ENCODE assay signal across 8 cellular contexts in genomic region chr10:6275022-6275997, GRCh38.
A peak's percentile ranks its signal among the peaks of the same experiment; 100 is the strongest.
DNase-seq lines count a peak whose midpoint lies in the region; ATAC-seq and TF ChIP-seq lines count a peak whose summit lies in the region.

No MANE protein-coding gene starts in this region.

- TF ChIP-seq CTCF in choroid plexus epithelial cell (conservative IDR thresholded peaks at IDR 0.05; ENCODE audit: low read depth, low read length) (peak; percentile 28), liver (IDR thresholded peaks at IDR 0.05; ENCODE audit: low read depth, low read length, missing input control) (no peak)

- H3K27me3 ChIP-seq in BLaER1 (no peaks in the 10 kb centered on the region), liver (ENCODE audit: control insufficient read depth in 4 of 4, insufficient read depth in 4 of 4, low read length in 3 of 4) (no peaks in the 10 kb centered on the region)

- WGBS in liver, result 79% methylated on average over 29 of the region's 29 CpGs

- POLR2A ChIA-PET in activated CD4-positive, alpha-beta T cell treated with anti-CD3 and anti-CD28 coated beads, Interleukin-2, amount 10 ng/mL, durations not matched to agents 7 days and 5 days (lab: Charles Lee), result interaction anchor here (0.5 to 0.9 kb wide), 4 partner anchors 53 to 238 kb away, joined by 3 to 9 read pairs (median 4); no protein-coding TSS in a partner anchor

- H3K27ac ChIP-seq in BLaER1 (no peak overlapping the region), liver (ENCODE audit: low read depth in 1 of 2, low read length in 2 of 2) (peak overlapping the region; percentile 61 to 74)

- H4K20me1 ChIP-seq in BLaER1, result no peaks in the 10 kb centered on the region

- H3K36me3 ChIP-seq in BLaER1, result peaks cover 6% of the 10 kb centered on the region; the same call in 1 of the 2 replicates
- no peaks in the 10 kb centered on the region for H3K36me3 ChIP-seq in liver (ENCODE audit: control insufficient read depth in 4 of 4, insufficient read depth in 3 of 4, low read depth in 1 of 4, low read length in 3 of 4)

- peaks cover 76% of the 10 kb centered on the region for H3K4me1 Mint-ChIP-seq in activated CD4-positive, alpha-beta T cell treated with anti-CD3 and anti-CD28 coated beads, Interleukin-2, amount 10 ng/mL, durations not matched to agents 7 days and 5 days

- no peaks in the 10 kb centered on the region for H3K27me3 Mint-ChIP-seq in activated CD4-positive, alpha-beta T cell treated with anti-CD3 and anti-CD28 coated beads, Interleukin-2, amount 10 ng/mL, durations not matched to agents 7 days and 5 days

- peak in 1 of 2 donors; percentile 34 for TF ChIP-seq RAD21 in liver (IDR thresholded peaks at IDR 0.05)

- H3K4me3 Mint-ChIP-seq in activated CD4-positive, alpha-beta T cell treated with anti-CD3 and anti-CD28 coated beads, Interleukin-2, amount 10 ng/mL, durations not matched to agents 7 days and 5 days, result peak overlapping the region; percentile 63

- CTCF ChIA-PET in activated CD4-positive, alpha-beta T cell treated with anti-CD3 and anti-CD28 coated beads, Interleukin-2, amount 10 ng/mL, durations not matched to agents 7 days and 5 days (lab: Charles Lee), result interaction anchor here (0.6 to 3.0 kb wide), 10 partner anchors 11 to 73 kb away, joined by 3 to 11 read pairs (median 4); partner anchors contain the start of gene PFKFB3

- H3K4me1 ChIP-seq in BLaER1 (peaks cover 20% of the 10 kb centered on the region), liver (ENCODE audit: control insufficient read depth in 4 of 4, insufficient read depth in 4 of 4, low read length in 3 of 4) (peaks cover 5 to 34% (median 19%) of the 10 kb centered on the region in 4 donors)

- peaks cover 5% of the 10 kb centered on the region for H3K9me3 Mint-ChIP-seq in activated CD4-positive, alpha-beta T cell treated with anti-CD3 and anti-CD28 coated beads, Interleukin-2, amount 10 ng/mL, durations not matched to agents 7 days and 5 days

- peaks cover 40% of the 10 kb centered on the region for H3K36me3 Mint-ChIP-seq in activated CD4-positive, alpha-beta T cell treated with anti-CD3 and anti-CD28 coated beads, Interleukin-2, amount 10 ng/mL, durations not matched to agents 7 days and 5 days (ENCODE audit: low read depth)

- in situ Hi-C loops in KBM-7 (cut with MboI; ENCODE audit: low pct_unique_long_range_greater_than_20kb, low sequenced_read_pairs), result no loop called here

- peak; percentile 58 for ATAC-seq in GM21367 (IDR thresholded peaks at IDR 0.05; ENCODE audit: unreplicated experiment)

- H3K27ac Mint-ChIP-seq in activated CD4-positive, alpha-beta T cell treated with anti-CD3 and anti-CD28 coated beads, Interleukin-2, amount 10 ng/mL, durations not matched to agents 7 days and 5 days, result peak overlapping the region; percentile 95

- H3K4me2 ChIP-seq in BLaER1, result peak overlapping the region; percentile 35

- H3K9me3 ChIP-seq in BLaER1 (peaks cover 16% of the 10 kb centered on the region; the same call in 1 of the 2 replicates), liver (ENCODE audit: control insufficient read depth in 4 of 4, low read length in 3 of 4) (no peaks in the 10 kb centered on the region)

- H3K4me3 ChIP-seq in BLaER1, result no peak overlapping the region
- peak overlapping the region; percentile 52 for H3K4me3 ChIP-seq in choroid plexus epithelial cell (ENCODE audit: low read depth, low read length)
- no peak overlapping the region for H3K4me3 ChIP-seq in liver (ENCODE audit: low read depth in 1 of 3, low read length in 3 of 3)

- H3K9ac ChIP-seq in BLaER1 (no peak overlapping the region), liver (ENCODE audit: low read depth in 1 of 2, low read length in 2 of 2) (no peak overlapping the region)

- DNase-seq in KBM-7, result peak; percentile 81
- DNase-seq in activated CD4-positive, alpha-beta T cell treated with anti-CD3 and anti-CD28 coated beads, Interleukin-2, amount 10 ng/mL, durations not matched to agents 7 days and 5 days, result peak; percentile 84
- DNase-seq in choroid plexus epithelial cell (ENCODE audit: low read depth), result peak; percentile 97
- DNase-seq in stimulated activated CD4-positive, alpha-beta T cell treated with anti-CD3 and anti-CD28 coated beads, Interleukin-4, amount 100 ng/mL, for 1 hour, result peak; percentile 86
- DNase-seq in cerebellar nuclear complex (lab: John Stamatoyannopoulos, UW), result no peak

TF ChIP-seq in liver, 16 proteins besides CTCF, POLR2A, EP300 and RAD21:
- TF ChIP-seq HNF4G (IDR thresholded peaks at IDR 0.05) (no peak), FOXA2 (IDR thresholded peaks at IDR 0.05) (no peak), GABPA (IDR thresholded peaks at IDR 0.05 in 1 of 2, conservative IDR thresholded peaks at IDR 0.05 in 1 of 2) (peak in 1 of 2 donors; percentile 27), MAX (IDR thresholded peaks at IDR 0.05) (no peak), REST (IDR thresholded peaks at IDR 0.05) (no peak), YY1 (IDR thresholded peaks at IDR 0.05) (peak; percentile 30), FOXA1 (IDR thresholded peaks at IDR 0.05) (no peak), JUND (IDR thresholded peaks at IDR 0.05) (peak; percentile 89 to 91), TAF1 (conservative IDR thresholded peaks at IDR 0.05) (no peak), HNF4A (conservative IDR thresholded peaks at IDR 0.05) (no peak), ZBTB33 (IDR thresholded peaks at IDR 0.05) (no peak), EGR1 (IDR thresholded peaks at IDR 0.05; ENCODE audit: low read depth in 2 of 2) (no peak), NR2F2 (IDR thresholded peaks at IDR 0.05) (no peak), ATF3 (IDR thresholded peaks at IDR 0.05) (no peak), RXRA (IDR thresholded peaks at IDR 0.05) (no peak), SP1 (IDR thresholded peaks at IDR 0.05) (no peak)

Comparison
In these comparisons a context has a peak if more than half of its experiments do, and no peak if none do; other contexts are left out.
1. DNase-seq: peak in KBM-7 (single experiment), activated CD4-positive, alpha-beta T cell treated with anti-CD3 and anti-CD28 coated beads, Interleukin-2, amount 10 ng/mL, durations not matched to agents 7 days and 5 days (single experiment), choroid plexus epithelial cell (single experiment) and stimulated activated CD4-positive, alpha-beta T cell treated with anti-CD3 and anti-CD28 coated beads, Interleukin-4, amount 100 ng/mL, for 1 hour (single experiment); none in cerebellar nuclear complex (0 of 2).